Comparison of ENCODE assay signal across 10 cellular contexts in the genomic region with DNA sequence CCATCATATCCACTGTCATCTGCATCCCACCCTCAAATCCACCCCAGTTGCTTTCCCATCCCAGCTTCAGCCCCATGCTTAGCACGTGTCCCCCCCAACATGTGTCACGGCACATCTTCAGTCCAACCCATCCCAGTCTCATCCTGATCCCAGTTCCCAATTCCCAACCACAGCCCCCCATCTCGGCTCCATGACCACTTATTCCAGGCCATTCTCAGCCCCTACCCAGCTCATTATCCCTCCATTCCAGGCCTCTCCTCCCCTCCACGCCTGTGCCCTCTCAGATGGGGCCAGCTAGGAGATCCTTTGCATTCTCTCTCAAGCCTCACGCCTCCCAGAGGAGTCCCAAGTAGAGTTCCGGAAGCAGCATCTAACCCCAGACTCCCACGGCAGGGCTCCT. TPM values are rescaled to one million over a fixed set of nuclear protein-coding genes. Genes with fewer than 3 reads are reported as not detected.
DNase-seq lines count a peak whose midpoint lies in the region; ATAC-seq, FAIRE-seq and TF ChIP-seq lines count a peak whose summit lies in the region.
"Had no signal": no experiment of that assay in that cellular context is flagged by ENCODE, and none has a peak within 500 bp of the region (broad histone marks: within the 10 kb centered on the region; RNA-seq: fewer than 3 reads in every experiment).

No MANE protein-coding gene starts in this region.

- H3K9me3 ChIP-seq in CD8-positive, alpha-beta memory T cell (ENCODE audit: low read length) = no peaks in the 10 kb centered on the region
- H3K9me3 ChIP-seq in ovary (no peaks in the 10 kb centered on the region), pancreas (no peaks in the 10 kb centered on the region)

- H3K36me3 Mint-ChIP-seq in CD8-positive, alpha-beta memory T cell = peaks cover 0 to under 1% (median 0%) of the 10 kb centered on the region in 3 donors
- peaks cover 10% of the 10 kb centered on the region for H3K36me3 Mint-ChIP-seq in effector memory CD8-positive, alpha-beta T cell (ENCODE audit: insufficient read depth)

- WGBS in ovary, 3 donors = 12 to 15% (median 13%) methylated on average over 7 of the region's 7 CpGs
- WGBS in pancreas, 2 donors = 64 to 72% methylated on average over 7 of the region's 7 CpGs

- CTCF ChIA-PET in CD8-positive, alpha-beta memory T cell (lab: Charles Lee) = interaction anchor here (1.0 to 12.4 kb wide), 4 partner anchors 19 to 85 kb away, joined by 3 to 103 read pairs (median 4); no protein-coding TSS in a partner anchor

- H3K27ac Mint-ChIP-seq in CD8-positive, alpha-beta memory T cell = peak overlapping the region in 7 of 8 donors; percentile 3 to 88 (median 78)
- peak overlapping the region; percentile 74 to 75 for H3K27ac Mint-ChIP-seq in effector memory CD8-positive, alpha-beta T cell

- H3K4me1 ChIP-seq in CD8-positive, alpha-beta memory T cell (ENCODE audit: insufficient read depth, low read length) = peaks cover 33% of the 10 kb centered on the region
- peaks cover 26% of the 10 kb centered on the region for H3K4me1 ChIP-seq in ovary (ENCODE audit: insufficient read depth)
- peaks cover 0 to 6% (median 3%) of the 10 kb centered on the region in 3 donors for H3K4me1 ChIP-seq in pancreas

- TF ChIP-seq CTCF in ovary (IDR thresholded peaks at IDR 0.05) = no peak
- no peak for TF ChIP-seq CTCF in pancreas (IDR thresholded peaks at IDR 0.05)
- TF ChIP-seq CTCF in D721Med (IDR thresholded peaks at IDR 0.05; ENCODE audit: insufficient read depth, missing control alignments) = no peak

- H3K36me3 ChIP-seq in CD8-positive, alpha-beta memory T cell (ENCODE audit: insufficient read depth, low read length) = no peaks in the 10 kb centered on the region
- H3K36me3 ChIP-seq in ovary (no peaks in the 10 kb centered on the region), pancreas (no peaks in the 10 kb centered on the region)

- no peak for DNase-seq in CD8-positive, alpha-beta memory T cell
- DNase-seq in Jurkat, Clone E6-1 (ENCODE audit: low read depth, low spot score) = no peak
- DNase-seq in effector memory CD8-positive, alpha-beta T cell = no peak
- DNase-seq in ovary (no peak), pancreas (no peak), NCI-H1048 (lab: John Stamatoyannopoulos, UW) (no peak), SIG-M5 treated with dmso at 0.1 percent for 504 hours (lab: John Stamatoyannopoulos, UW; ENCODE audit: unreplicated experiment) (no peak), D721Med (ENCODE audit: insufficient read length, low spot score) (no peak)
- DNase-seq: activated CD4-positive, alpha-beta T cell treated with anti-CD3 and anti-CD28 coated beads for 48 hours; cortex of kidney had no signal

- no peaks in the 10 kb centered on the region for H3K9me3 Mint-ChIP-seq in CD8-positive, alpha-beta memory T cell
- no peaks in the 10 kb centered on the region for H3K9me3 Mint-ChIP-seq in effector memory CD8-positive, alpha-beta T cell

- intact Hi-C loops in ovary (cut with DNase I) (no loop called here), pancreas (cut with DNase I) (no loop called here)

- H3K4me3 Mint-ChIP-seq in CD8-positive, alpha-beta memory T cell = peak overlapping the region; percentile 51 to 94 (median 80)
- H3K4me3 Mint-ChIP-seq in effector memory CD8-positive, alpha-beta T cell = peak overlapping the region; percentile 78 to 84

- no peak for TF ChIP-seq POLR2A in ovary (IDR thresholded peaks at IDR 0.05)

- H3K27me3 ChIP-seq in CD8-positive, alpha-beta memory T cell (ENCODE audit: insufficient read depth, low read length, poor library complexity, severe bottlenecking) = no peaks in the 10 kb centered on the region
- H3K27me3 ChIP-seq in ovary (no peaks in the 10 kb centered on the region), pancreas (no peaks in the 10 kb centered on the region)

- H3K27me3 Mint-ChIP-seq in CD8-positive, alpha-beta memory T cell = no peaks in the 10 kb centered on the region
- H3K27me3 Mint-ChIP-seq in effector memory CD8-positive, alpha-beta T cell = peaks cover 0 to 10% of the 10 kb centered on the region in 2 donors

- FAIRE-seq in pancreas (lab: Jason Lieb, UNC) (no peak), D721Med (lab: Jason Lieb, UNC) (no peak)

- no peak for ATAC-seq in effector memory CD8-positive, alpha-beta T cell (replicated peaks)
- ATAC-seq in pancreas = no peak

- H3K27ac ChIP-seq in CD8-positive, alpha-beta memory T cell (ENCODE audit: low read depth, low read length) = no peak overlapping the region
- H3K27ac ChIP-seq in ovary = peak overlapping the region; percentile 56 to 69
- H3K27ac ChIP-seq in pancreas = no peak overlapping the region

- H3K4me1 Mint-ChIP-seq in CD8-positive, alpha-beta memory T cell = peaks cover 37 to 61% (median 41%) of the 10 kb centered on the region in 3 donors
- H3K4me1 Mint-ChIP-seq in effector memory CD8-positive, alpha-beta T cell (ENCODE audit: low read depth in 2 of 2) = peaks cover 43 to 44% of the 10 kb centered on the region in 2 donors

- POLR2A ChIA-PET in CD8-positive, alpha-beta memory T cell (lab: Charles Lee) = interaction anchor here (0.7 kb wide), 1 partner anchor 23 kb away, joined by 3 read pairs; the partner anchor contains the start of gene PDLIM7

- TF ChIP-seq EP300 in ovary (IDR thresholded peaks at IDR 0.05) = no peak

- no peak overlapping the region for H3K4me3 ChIP-seq in CD8-positive, alpha-beta memory T cell (ENCODE audit: low read length)
- peak overlapping the region; percentile 32 for H3K4me3 ChIP-seq in Jurkat, Clone E6-1 (ENCODE audit: low read length)
- H3K4me3 ChIP-seq in ovary = no peak overlapping the region
- H3K4me3 ChIP-seq in pancreas = no peak overlapping the region

RNA-seq across cellular contexts. Expression of gene DBN1, which starts 0.7 kb away (rescaled TPM):
- 10 to 100 TPM; 47.9 to 50.5 TPM for total RNA-seq in CD8-positive, alpha-beta memory T cell
- polyA plus RNA-seq in CD8-positive, alpha-beta memory T cell = 28.1 TPM
- 214 TPM for polyA plus RNA-seq in Jurkat, Clone E6-1 (2012; ENCODE audit: insufficient read depth, insufficient read length)
- total RNA-seq in ovary (10 to 100 TPM; 35.1 to 91.6 (median 57.0) TPM), pancreas (10 to 100 TPM; 10.2 to 38.2 (median 15.7) TPM)
- polyA plus RNA-seq in ovary (10 to 100 TPM; 18.4 to 55.4 TPM), pancreas (10 to 100 TPM; 17.1 to 29.2 TPM)

RNA-seq across cellular contexts. Expression of gene PDLIM7, which starts 23.3 kb away (rescaled TPM):
- total RNA-seq in CD8-positive, alpha-beta memory T cell = 10 to 100 TPM; 28.4 to 30.4 TPM
- 6.0 TPM for polyA plus RNA-seq in CD8-positive, alpha-beta memory T cell
- polyA plus RNA-seq in Jurkat, Clone E6-1 (2012; ENCODE audit: insufficient read depth, insufficient read length) = 43.2 TPM
- 100 to 1,000 TPM in 4 of 7 donors, 10 to 100 TPM in 3; 32.7 to 243 (median 151) TPM for total RNA-seq in ovary
- 10 to 100 TPM; 25.7 to 83.3 TPM for polyA plus RNA-seq in ovary
- total RNA-seq in pancreas = 10 to 100 TPM in 2 of 6 donors, 1 to 10 TPM in 4; 3.9 to 39.9 (median 8.7) TPM
- 10 to 100 TPM; 23.2 to 38.0 TPM for polyA plus RNA-seq in pancreas

RNA-seq across cellular contexts. Expression of gene PRR7, which starts 27.5 kb away (rescaled TPM):
- total RNA-seq in CD8-positive, alpha-beta memory T cell = 10 to 100 TPM; 14.7 to 15.3 TPM
- polyA plus RNA-seq in CD8-positive, alpha-beta memory T cell = 22.1 TPM
- 10.9 TPM for polyA plus RNA-seq in Jurkat, Clone E6-1 (2012; ENCODE audit: insufficient read depth, insufficient read length)
- total RNA-seq in ovary (10 to 100 TPM in 1 of 7 donors, 1 to 10 TPM in 5, under 1 TPM in 1; 0.66 to 11.4 (median 2.1) TPM), pancreas (1 to 10 TPM; 1.7 to 3.5 (median 2.5) TPM)
- polyA plus RNA-seq in ovary (under 1 TPM in 1 of 2 donors, not detected in 1; 0.51 TPM), pancreas (1 to 10 TPM; 2.8 to 3.2 TPM)

RNA-seq across cellular contexts. Expression of gene DOK3, which starts 35.5 kb away (rescaled TPM):
- 1 to 10 TPM; 4.2 to 5.1 TPM for total RNA-seq in CD8-positive, alpha-beta memory T cell
- 0.08 TPM for polyA plus RNA-seq in CD8-positive, alpha-beta memory T cell
- polyA plus RNA-seq in Jurkat, Clone E6-1 (2012; ENCODE audit: insufficient read depth, insufficient read length) = 4.1 TPM
- 1 to 10 TPM; 1.3 to 7.2 (median 2.5) TPM for total RNA-seq in ovary
- 1 to 10 TPM; 1.8 to 4.2 TPM for polyA plus RNA-seq in ovary
- total RNA-seq in pancreas = 10 to 100 TPM in 1 of 6 donors, 1 to 10 TPM in 4, under 1 TPM in 1; 0.98 to 11.4 (median 4.3) TPM
- polyA plus RNA-seq in pancreas = 1 to 10 TPM; 3.9 to 6.5 TPM

RNA-seq across cellular contexts. Expression of gene DDX41, which starts 42.7 kb away (rescaled TPM):
- 100 to 1,000 TPM; 160 to 164 TPM for total RNA-seq in CD8-positive, alpha-beta memory T cell
- 61.7 TPM for polyA plus RNA-seq in CD8-positive, alpha-beta memory T cell
- polyA plus RNA-seq in Jurkat, Clone E6-1 (2012; ENCODE audit: insufficient read depth, insufficient read length) = 187 TPM
- 100 to 1,000 TPM in 1 of 7 donors, 10 to 100 TPM in 6; 63.5 to 104 (median 76.0) TPM for total RNA-seq in ovary
- polyA plus RNA-seq in ovary = 10 to 100 TPM; 58.3 to 63.6 TPM
- 10 to 100 TPM; 24.3 to 47.4 (median 39.4) TPM for total RNA-seq in pancreas
- polyA plus RNA-seq in pancreas = 10 to 100 TPM; 68.3 to 88.1 TPM

Comparison
In these comparisons a context has a peak if more than half of its experiments do, and no peak if none do; other contexts are left out.
1. H3K27ac ChIP-seq: peak in ovary (2 of 2); none in CD8-positive, alpha-beta memory T cell (single experiment) and pancreas (0 of 4).